ENCODE assay signal across 8 cellular contexts in the genomic region with DNA sequence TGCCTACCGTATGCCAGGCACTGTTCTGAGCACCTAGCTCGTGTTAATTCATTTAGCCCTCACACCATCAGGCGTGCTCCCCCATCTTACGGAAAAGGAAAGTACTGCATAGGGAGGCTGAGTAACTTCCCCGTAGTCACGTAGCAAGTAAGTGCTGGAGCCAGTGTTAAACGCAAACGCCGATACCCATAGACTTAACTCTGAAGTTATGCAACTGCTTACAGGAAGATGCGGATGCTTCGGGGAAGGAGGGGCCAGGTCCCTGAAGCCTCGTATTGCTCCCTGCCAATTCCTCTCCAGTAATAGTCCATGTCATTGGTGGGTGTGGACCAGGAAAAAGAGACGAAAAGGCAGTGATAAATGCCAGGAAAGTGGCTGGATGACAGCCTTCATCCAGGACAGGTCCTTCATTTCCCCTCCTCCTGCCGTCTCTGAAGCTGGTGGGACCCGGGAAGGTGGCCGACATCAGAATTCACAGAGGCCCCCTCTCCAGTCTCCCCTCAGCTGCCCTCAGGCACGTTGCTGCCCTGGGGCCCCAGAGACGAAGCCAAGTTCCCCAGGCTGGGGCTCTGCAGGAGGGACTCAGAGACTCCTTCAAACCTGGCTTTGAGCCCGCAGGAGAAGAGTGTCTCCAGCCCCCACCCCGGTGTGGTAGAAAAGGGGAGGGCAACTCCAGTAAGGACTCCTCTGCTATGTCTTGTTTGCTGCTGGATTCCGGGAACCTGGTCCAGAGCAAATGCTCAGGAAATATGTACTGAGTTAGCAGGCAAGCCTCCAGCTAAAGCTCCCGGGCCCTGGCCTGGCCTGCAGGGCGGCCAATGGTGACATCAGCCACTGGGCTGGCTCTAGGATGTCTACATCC. TPM values are rescaled to one million over a fixed set of nuclear protein-coding genes. Genes with fewer than 3 reads are reported as not detected.
A peak's percentile ranks its signal among the peaks of the same experiment; 100 is the strongest.
DNase-seq lines count a peak whose midpoint lies in the region; ATAC-seq, FAIRE-seq and TF ChIP-seq lines count a peak whose summit lies in the region.

No MANE protein-coding gene starts in this region.

- no peak for TF ChIP-seq CTCF in CD8-positive, alpha-beta T cell (IDR thresholded peaks at IDR 0.05)
- no peak for TF ChIP-seq CTCF in astrocyte of the cerebellum (IDR thresholded peaks at IDR 0.05; ENCODE audit: low read depth, low read length, missing control alignments)
- TF ChIP-seq CTCF in kidney (IDR thresholded peaks at IDR 0.05; ENCODE audit: borderline replicate concordance, extremely low read depth, insufficient read depth) = peak; percentile 6

- peak overlapping the region; percentile 7 for H3K4me3 ChIP-seq in CD8-positive, alpha-beta T cell (ENCODE audit: low read depth, low read length)
- H3K4me3 ChIP-seq in MG63 (peak overlapping the region; percentile 23), astrocyte of the cerebellum (ENCODE audit: low read depth, low read length) (no peak overlapping the region), kidney (ENCODE audit: low read length in 2 of 2) (peak overlapping the region in 1 of 2 donors; percentile 48)

- no peak overlapping the region for H3K27ac ChIP-seq in CD8-positive, alpha-beta T cell (ENCODE audit: low read depth, low read length)
- peak overlapping the region; percentile 43 to 64 for H3K27ac ChIP-seq in kidney (ENCODE audit: low read depth in 2 of 2, low read length in 2 of 2)

- intact Hi-C loops in CD8-positive, alpha-beta T cell (cut with DNase I, micrococcal nuclease) = no loop called here
- intact Hi-C loops in kidney (cut with DNase I) = no loop called here

- peaks cover 7% of the 10 kb centered on the region for H3K4me1 ChIP-seq in CD8-positive, alpha-beta T cell (ENCODE audit: insufficient read depth, low read length)
- H3K4me1 ChIP-seq in kidney (ENCODE audit: control insufficient read depth in 1 of 2, insufficient read depth in 1 of 2, low read depth in 1 of 2, low read length in 2 of 2) = no peaks in the 10 kb centered on the region

- POLR2A ChIA-PET in CD8-positive, alpha-beta T cell (lab: Charles Lee) = interaction anchor here (0.5 kb wide), 1 partner anchor 542 kb away, joined by 3 read pairs; no protein-coding TSS in a partner anchor

- no peaks in the 10 kb centered on the region for H3K36me3 ChIP-seq in CD8-positive, alpha-beta T cell (ENCODE audit: insufficient read depth, low read length)
- no peaks in the 10 kb centered on the region for H3K36me3 ChIP-seq in MG63
- H3K36me3 ChIP-seq in kidney (ENCODE audit: control insufficient read depth in 1 of 2, insufficient read depth in 2 of 2, low read length in 2 of 2) = no peaks in the 10 kb centered on the region

- FAIRE-seq in kidney (lab: Jason Lieb, UNC) = no peak

- no peaks in the 10 kb centered on the region for H3K27me3 ChIP-seq in CD8-positive, alpha-beta T cell (ENCODE audit: insufficient read depth, low read length)
- no peaks in the 10 kb centered on the region for H3K27me3 ChIP-seq in MG63

- CTCF ChIA-PET in CD8-positive, alpha-beta T cell (lab: Charles Lee) = no interaction called here

- DNase-seq in CD8-positive, alpha-beta T cell = no peak
- peak; percentile 92 for DNase-seq in MG63
- DNase-seq in astrocyte of the cerebellum (ENCODE audit: low read depth) = peak; percentile 38
- DNase-seq in kidney = peak; percentile 93
- DNase-seq in stimulated activated naive CD8-positive, alpha-beta T cell treated with anti-CD3 and anti-CD28 coated beads, Interleukin-15, amount 100 ng/mL, for 72 hours = peak in 1 of 2 donors; percentile 49
- no peak for DNase-seq in NCI-H1694 (lab: John Stamatoyannopoulos, UW)
- DNase-seq in NCI-H128 (lab: John Stamatoyannopoulos, UW; ENCODE audit: unreplicated experiment) = no peak
- no peak for DNase-seq in occipital lobe (lab: John Stamatoyannopoulos, UW)

- peak; percentile 81 for ATAC-seq in CD8-positive, alpha-beta T cell
- peak; percentile 92 for ATAC-seq in stimulated activated naive CD8-positive, alpha-beta T cell treated with anti-CD3 and anti-CD28 coated beads, Interleukin-15, amount 100 ng/mL, for 72 hours

- H3K9me3 ChIP-seq in CD8-positive, alpha-beta T cell (ENCODE audit: low read length) = no peaks in the 10 kb centered on the region
- no peaks in the 10 kb centered on the region for H3K9me3 ChIP-seq in MG63
- no peaks in the 10 kb centered on the region for H3K9me3 ChIP-seq in kidney (ENCODE audit: control insufficient read depth in 1 of 2, low read length in 2 of 2)

- peaks cover 3% of the 10 kb centered on the region for H3K27me3 Mint-ChIP-seq in CD8-positive, alpha-beta T cell (ENCODE audit: low read depth)
- peaks cover 16% of the 10 kb centered on the region for H3K27me3 Mint-ChIP-seq in stimulated activated naive CD8-positive, alpha-beta T cell treated with anti-CD3 and anti-CD28 coated beads, Interleukin-15, amount 100 ng/mL, for 72 hours

- H3K4me3 Mint-ChIP-seq in CD8-positive, alpha-beta T cell = peak overlapping the region; percentile 46
- peak overlapping the region; percentile 63 to 72 for H3K4me3 Mint-ChIP-seq in stimulated activated naive CD8-positive, alpha-beta T cell treated with anti-CD3 and anti-CD28 coated beads, Interleukin-15, amount 100 ng/mL, for 72 hours

- H3K27ac Mint-ChIP-seq in CD8-positive, alpha-beta T cell = peak overlapping the region; percentile 58
- peak overlapping the region in 1 of 2 donors; percentile 64 for H3K27ac Mint-ChIP-seq in stimulated activated naive CD8-positive, alpha-beta T cell treated with anti-CD3 and anti-CD28 coated beads, Interleukin-15, amount 100 ng/mL, for 72 hours

- no peaks in the 10 kb centered on the region for H3K36me3 Mint-ChIP-seq in CD8-positive, alpha-beta T cell

- no peaks in the 10 kb centered on the region for H3K9me3 Mint-ChIP-seq in CD8-positive, alpha-beta T cell
- no peaks in the 10 kb centered on the region for H3K9me3 Mint-ChIP-seq in stimulated activated naive CD8-positive, alpha-beta T cell treated with anti-CD3 and anti-CD28 coated beads, Interleukin-15, amount 100 ng/mL, for 72 hours

- H3K9ac ChIP-seq in kidney (ENCODE audit: low read length in 2 of 2) = no peak overlapping the region

- H3K4me1 Mint-ChIP-seq in CD8-positive, alpha-beta T cell (ENCODE audit: low read depth) = peaks cover 5% of the 10 kb centered on the region
- peaks cover 23% of the 10 kb centered on the region for H3K4me1 Mint-ChIP-seq in stimulated activated naive CD8-positive, alpha-beta T cell treated with anti-CD3 and anti-CD28 coated beads, Interleukin-15, amount 100 ng/mL, for 72 hours

- in situ Hi-C loops in astrocyte of the cerebellum (cut with HindIII; ENCODE audit: low sequenced_read_pairs) = loop anchor here (5.0 kb wide), 1 partner anchor 53 kb away; no protein-coding TSS in a partner anchor

RNA-seq across cellular contexts. Expression of a gene that starts 37.7 kb away (rescaled TPM):
- total RNA-seq in CD8-positive, alpha-beta T cell = under 1 TPM in 1 of 2 experiments, not detected in 1; 0.08 TPM
- total RNA-seq in MG63 (2014; rRNA removed; shearing (Covaris generic); ENCODE audit: low replicate concordance) = not detected in 2 replicates
- total RNA-seq in kidney (1.5 TPM), occipital lobe (not detected)
- polyA plus RNA-seq in kidney (ENCODE audit: insufficient read depth, low read depth, low replicate concordance) = not detected

RNA-seq across cellular contexts. Expression of a gene that starts 56.8 kb away (rescaled TPM):
- total RNA-seq in CD8-positive, alpha-beta T cell = 10 to 100 TPM; 71.3 to 78.7 TPM
- 15.8 and 25.8 TPM in 2 replicates for total RNA-seq in MG63 (2014; rRNA removed; shearing (Covaris generic); ENCODE audit: low replicate concordance)
- total RNA-seq in kidney (66.2 TPM), occipital lobe (2.0 TPM)
- 46.4 TPM for polyA plus RNA-seq in kidney (ENCODE audit: insufficient read depth, low read depth, low replicate concordance)

Comparison
In these comparisons a context has a peak if more than half of its experiments do, and no peak if none do; other contexts are left out.
1. DNase-seq: peak in MG63 (single experiment), astrocyte of the cerebellum (single experiment) and kidney (single experiment); none in CD8-positive, alpha-beta T cell (0 of 7), NCI-H1694 (single experiment), NCI-H128 (single experiment) and occipital lobe (single experiment).